14 cellular contexts compared by ENCODE assay signal in the genomic region with DNA sequence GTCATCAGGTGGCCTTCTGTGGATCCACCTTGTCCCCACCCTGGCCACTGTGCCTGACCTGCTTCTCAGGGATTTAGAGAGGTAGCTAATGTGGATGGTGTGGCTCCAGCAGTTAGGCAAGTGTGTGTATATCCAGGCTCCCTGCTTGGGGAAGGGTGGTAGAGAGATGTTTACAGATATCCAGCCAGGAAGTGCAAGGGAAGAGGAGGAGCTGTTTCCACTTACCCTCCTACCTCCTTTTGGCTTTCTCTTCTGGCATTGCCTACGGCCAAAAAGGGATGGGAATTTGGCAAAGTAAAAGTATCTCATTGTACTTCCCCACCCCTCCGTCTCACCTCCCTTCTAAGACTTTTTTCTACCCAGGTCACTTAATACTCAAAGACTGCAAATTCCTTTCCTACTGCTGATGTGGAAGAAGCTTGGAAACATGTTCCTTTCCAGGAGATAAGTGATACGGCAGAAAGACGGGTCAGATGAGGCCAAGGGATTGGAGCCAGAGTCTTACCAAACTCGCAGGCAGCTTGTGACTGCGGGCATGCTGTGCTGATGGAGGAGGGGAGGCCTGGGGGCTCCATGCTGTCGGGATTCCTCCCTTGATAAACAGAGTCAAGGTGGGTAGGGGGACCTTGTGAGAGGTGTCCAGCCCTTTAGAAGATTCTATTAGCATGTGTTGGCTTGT.
A peak's percentile ranks its signal among the peaks of the same experiment; 100 is the strongest.
DNase-seq lines count a peak whose midpoint lies in the region; ATAC-seq, FAIRE-seq and TF ChIP-seq lines count a peak whose summit lies in the region.
"Had no signal": no experiment of that assay in that cellular context is flagged by ENCODE, and none has a peak within 500 bp of the region (broad histone marks: within the 10 kb centered on the region; RNA-seq: fewer than 3 reads in every experiment).

No MANE protein-coding gene starts in this region.

- no peaks in the 10 kb centered on the region for H3K4me1 ChIP-seq in right lobe of liver
- H3K4me1 ChIP-seq in thoracic aorta (ENCODE audit: control insufficient read depth in 1 of 2, low read depth in 2 of 2): peaks cover 13 to 16% of the 10 kb centered on the region in 2 donors
- H3K4me1 ChIP-seq in A673 (ENCODE audit: insufficient read depth, low read length, poor library complexity, severe bottlenecking): no peaks in the 10 kb centered on the region

- ATAC-seq in right lobe of liver (peak in 3 of 4 donors; percentile 23 to 40 (median 38)), thoracic aorta (ENCODE audit: insufficient number of reproducible peaks, low FRiP score, low read depth) (no peak), HG03378 (IDR thresholded peaks at IDR 0.05; ENCODE audit: unreplicated experiment) (no peak)

- POLR2A ChIA-PET in A673 (lab: Charles Lee; ENCODE audit: low non-redundant PET): no interaction called here

- H3K27me3 ChIP-seq in bronchial epithelial cell (ENCODE audit: control insufficient read depth, insufficient read depth, low read length) (no peaks in the 10 kb centered on the region), right lobe of liver (no peaks in the 10 kb centered on the region), thoracic aorta (replicated peaks; ENCODE audit: insufficient read depth) (no peaks in the 10 kb centered on the region), A673 (replicated peaks; ENCODE audit: insufficient read depth, low read depth, low read length, poor library complexity) (no peaks in the 10 kb centered on the region)
- H3K27me3 ChIP-seq: testis had no signal

- no TSS peak for BruUV-seq in A673 (replicated peaks; lab: Mats Ljungman, UMichigan)

- no peak for TF ChIP-seq CTCF in bronchial epithelial cell (IDR thresholded peaks at IDR 0.05; ENCODE audit: insufficient read depth, low read length, severe bottlenecking)
- no peak for TF ChIP-seq CTCF in right lobe of liver (IDR thresholded peaks at IDR 0.05)
- no peak for TF ChIP-seq CTCF in thoracic aorta (IDR thresholded peaks at IDR 0.05)
- TF ChIP-seq CTCF in foreskin fibroblast (IDR thresholded peaks at IDR 0.05; ENCODE audit: low read depth, low read length): no peak
- no peak for TF ChIP-seq CTCF in A673 (conservative IDR thresholded peaks at IDR 0.05; ENCODE audit: low read depth, low read length)

- DNase-seq in HT1080 (ENCODE audit: low read depth) (peak; percentile 21), bronchial epithelial cell (ENCODE audit: low read depth) (peak; percentile 3), right lobe of liver (no peak), thoracic aorta (ENCODE audit: low spot score) (no peak), foreskin fibroblast (no peak), A673 (ENCODE audit: low spot score) (no peak), activated gamma-delta T cell (lab: John Stamatoyannopoulos, UW) (no peak)
- DNase-seq: activated T-cell treated with anti-CD3 and anti-CD28 coated beads, Interleukin-2, amount 50 U/mL, for 1 hour; DMS79; HCEC 1CT; stimulated activated CD4-positive, alpha-beta T cell treated with anti-CD3 and anti-CD28 coated beads, Interleukin-4, amount 100 ng/mL, for 4 hours; T1000; testis had no signal

- no peak for TF ChIP-seq POLR2A in right lobe of liver (IDR thresholded peaks at IDR 0.05)

- WGBS in right lobe of liver (ENCODE audit: insufficient coverage, low coverage, low lambda C conversion rate, missing lambda C conversion rate): 43% methylated on average over 7 of the region's 7 CpGs

- FAIRE-seq in bronchial epithelial cell (lab: Jason Lieb, UNC): no peak

- CTCF ChIA-PET in A673 (lab: Charles Lee): no interaction called here

- H3K27ac ChIP-seq in right lobe of liver (peak overlapping the region in 1 of 3 donors; percentile 21), thoracic aorta (peak overlapping the region; percentile 46 to 51), A673 (ENCODE audit: low read depth, low read length, poor library complexity, severe bottlenecking) (no peak overlapping the region)

- H3K4me3 ChIP-seq in bronchial epithelial cell (ENCODE audit: low read depth, low read length) (no peak overlapping the region), right lobe of liver (no peak overlapping the region), thoracic aorta (peak overlapping the region; percentile 59), foreskin fibroblast (ENCODE audit: low read depth in 1 of 2, low read length in 2 of 2) (no peak overlapping the region), A673 (ENCODE audit: low read depth, low read length, poor library complexity, severe bottlenecking) (no peak overlapping the region)
- H3K4me3 ChIP-seq: testis had no signal

- intact Hi-C loops in right lobe of liver (cut with DNase I) (no loop called here), A673 (cut with micrococcal nuclease; ENCODE audit: unreplicated experiment) (no loop called here)

- H3K36me3 ChIP-seq in bronchial epithelial cell (ENCODE audit: control insufficient read depth, insufficient read depth, low read length) (no peaks in the 10 kb centered on the region), right lobe of liver (no peaks in the 10 kb centered on the region), thoracic aorta (no peaks in the 10 kb centered on the region), A673 (ENCODE audit: insufficient read depth, low read length, poor library complexity, severe bottlenecking) (no peaks in the 10 kb centered on the region)

- H3K9me3 ChIP-seq in right lobe of liver: no peaks in the 10 kb centered on the region
- H3K9me3 ChIP-seq in thoracic aorta: peaks cover 13% of the 10 kb centered on the region
- peaks cover 7% of the 10 kb centered on the region for H3K9me3 ChIP-seq in A673 (ENCODE audit: low read depth, low read length, poor library complexity, severe bottlenecking)
- H3K9me3 ChIP-seq: testis had no signal

Comparison
In these comparisons a context has a peak if more than half of its experiments do, and no peak if none do; other contexts are left out.
1. DNase-seq: peak in HT1080 (single experiment) and bronchial epithelial cell (single experiment); none in right lobe of liver (0 of 3), thoracic aorta (single experiment), foreskin fibroblast (0 of 2), A673 (single experiment) and activated gamma-delta T cell (single experiment).
2. ATAC-seq: peak in right lobe of liver (3 of 4); none in thoracic aorta (single experiment) and HG03378 (single experiment).